Comparison of ENCODE assay signal across 21 cellular contexts in the genomic region with DNA sequence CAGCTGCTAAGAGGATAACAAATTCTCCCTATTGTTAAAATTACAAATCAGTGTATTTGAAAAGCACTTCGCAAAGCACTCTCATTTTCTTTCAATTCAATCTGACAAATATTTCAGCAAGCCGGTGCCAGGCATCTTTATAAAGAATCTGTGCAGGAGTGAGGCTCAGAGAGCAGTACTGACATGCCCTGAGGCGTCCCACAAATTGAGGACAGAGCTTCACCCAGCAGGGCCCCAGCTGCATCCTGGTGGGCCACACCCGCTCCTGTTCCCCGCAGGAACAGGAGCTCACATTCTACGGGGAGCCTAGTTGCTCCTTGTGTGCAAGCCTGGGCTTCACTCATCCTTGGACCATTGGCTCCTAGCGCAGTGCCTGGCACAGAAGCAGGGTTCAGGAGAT.
DNase-seq lines count a peak whose midpoint lies in the region; ATAC-seq and TF ChIP-seq lines count a peak whose summit lies in the region.
"Had no signal": no experiment of that assay in that cellular context is flagged by ENCODE, and none has a peak within 500 bp of the region (broad histone marks: within the 10 kb centered on the region; RNA-seq: fewer than 3 reads in every experiment).

No MANE protein-coding gene starts in this region.

- peak overlapping the region in 32 of 59 donors; percentile 7 to 76 (median 41) for H3K27ac ChIP-seq in dorsolateral prefrontal cortex
- no peak overlapping the region for H3K27ac ChIP-seq in CD4-positive, alpha-beta T cell (ENCODE audit: low read depth, low read length)
- H3K27ac ChIP-seq: A549, GM23248 had no signal

- CTCF ChIA-PET in CD4-positive, alpha-beta T cell (lab: Charles Lee): no interaction called here

- peaks cover 61% of the 10 kb centered on the region for H3K27me3 Mint-ChIP-seq in osteocyte (ENCODE audit: unreplicated experiment)
- peaks cover 65% of the 10 kb centered on the region for H3K27me3 Mint-ChIP-seq in CD4-positive, alpha-beta T cell

- TF ChIP-seq CTCF in dorsolateral prefrontal cortex (IDR thresholded peaks at IDR 0.05 in 54 of 56, conservative IDR thresholded peaks at IDR 0.05 in 2 of 56; ENCODE audit: low read depth in 1 of 56, partially characterized antibody in 56 of 56): no peak
- TF ChIP-seq CTCF in osteocyte (IDR thresholded peaks at IDR 0.05): no peak
- TF ChIP-seq CTCF in CD4-positive, alpha-beta T cell (IDR thresholded peaks at IDR 0.05): no peak

- H3K36me3 Mint-ChIP-seq in osteocyte (ENCODE audit: unreplicated experiment): no peaks in the 10 kb centered on the region
- H3K36me3 Mint-ChIP-seq in CD4-positive, alpha-beta T cell (ENCODE audit: low read depth): no peaks in the 10 kb centered on the region

- ATAC-seq in CD4-positive, alpha-beta T cell (ENCODE audit: poor library complexity): no peak
- no peak for ATAC-seq in GM19351 (IDR thresholded peaks at IDR 0.05; ENCODE audit: unreplicated experiment)
- ATAC-seq: A549, HCT116, K562 had no signal

- DNase-seq in ELF-1 (ENCODE audit: low read depth, low spot score) (peak; percentile 37), NCI-H345 treated with DMSO at 0.1 percent for 48 hours (lab: John Stamatoyannopoulos, UW; ENCODE audit: unreplicated experiment) (peak; percentile 37), dorsolateral prefrontal cortex (peak in 1 of 10 donors; percentile 26), osteocyte (ENCODE audit: extremely low spot score, unreplicated experiment) (no peak), DMS 273 treated with DMSO at 0.1 percent for 48 hours (lab: John Stamatoyannopoulos, UW) (no peak)
- no peak for DNase-seq in CD4-positive, alpha-beta T cell
- DNase-seq in activated effector memory CD4-positive, alpha-beta T cell treated with anti-CD3 and anti-CD28 coated beads, Interleukin-2, amount 50 U/mL, for 16 hours: no peak
- DNase-seq: DMS79 treated with DMSO at 0.1 percent for 48 hours, GM23248, MM.1S, NCI-H1048, NCI-H146, NCI-H2029 treated with DMSO at 0.1 percent for 48 hours, NCI-H446, OCI-M1, SHP77 had no signal

- no peaks in the 10 kb centered on the region for H3K9me3 ChIP-seq in CD4-positive, alpha-beta T cell (ENCODE audit: control insufficient read depth, low read length)
- H3K9me3 ChIP-seq: A549 had no signal

- H3K4me1 Mint-ChIP-seq in osteocyte (ENCODE audit: unreplicated experiment): peaks cover 38% of the 10 kb centered on the region
- H3K4me1 Mint-ChIP-seq in CD4-positive, alpha-beta T cell (ENCODE audit: low read depth): no peaks in the 10 kb centered on the region
- H3K4me1 Mint-ChIP-seq: B cell had no signal

- no peak overlapping the region for H3K4me3 ChIP-seq in dorsolateral prefrontal cortex
- H3K4me3 ChIP-seq: A549, GM23248, K562 had no signal

- intact Hi-C loops in dorsolateral prefrontal cortex (cut with DNase I): no loop called here
- intact Hi-C loops in CD4-positive, alpha-beta T cell (cut with DNase I, micrococcal nuclease): no loop called here

- no peak overlapping the region for H3K4me3 Mint-ChIP-seq in osteocyte (ENCODE audit: unreplicated experiment)
- no peak overlapping the region for H3K4me3 Mint-ChIP-seq in CD4-positive, alpha-beta T cell
- H3K4me3 Mint-ChIP-seq: B cell had no signal

- H3K27me3 ChIP-seq in dorsolateral prefrontal cortex: peaks cover 0 to 3% (median 0%) of the 10 kb centered on the region in 45 donors
- H3K27me3 ChIP-seq in CD4-positive, alpha-beta T cell (ENCODE audit: control insufficient read depth, insufficient read depth, low read length): no peaks in the 10 kb centered on the region

- H3K9me3 Mint-ChIP-seq in osteocyte (ENCODE audit: unreplicated experiment): no peaks in the 10 kb centered on the region
- peaks cover 8% of the 10 kb centered on the region for H3K9me3 Mint-ChIP-seq in CD4-positive, alpha-beta T cell

- peak overlapping the region; percentile 4 for H3K27ac Mint-ChIP-seq in osteocyte (ENCODE audit: unreplicated experiment)
- no peak overlapping the region for H3K27ac Mint-ChIP-seq in CD4-positive, alpha-beta T cell
- H3K27ac Mint-ChIP-seq: B cell had no signal

- POLR2A ChIA-PET in CD4-positive, alpha-beta T cell (lab: Charles Lee): no interaction called here

Comparison
In these comparisons a context has a peak if more than half of its experiments do, and no peak if none do; other contexts are left out.
1. DNase-seq: peak in ELF-1 (single experiment) and NCI-H345 treated with DMSO at 0.1 percent for 48 hours (single experiment); none in osteocyte (single experiment), CD4-positive, alpha-beta T cell (0 of 10), activated effector memory CD4-positive, alpha-beta T cell treated with anti-CD3 and anti-CD28 coated beads, Interleukin-2, amount 50 U/mL, for 16 hours (single experiment) and DMS 273 treated with DMSO at 0.1 percent for 48 hours (single experiment).